In the genomic region with DNA sequence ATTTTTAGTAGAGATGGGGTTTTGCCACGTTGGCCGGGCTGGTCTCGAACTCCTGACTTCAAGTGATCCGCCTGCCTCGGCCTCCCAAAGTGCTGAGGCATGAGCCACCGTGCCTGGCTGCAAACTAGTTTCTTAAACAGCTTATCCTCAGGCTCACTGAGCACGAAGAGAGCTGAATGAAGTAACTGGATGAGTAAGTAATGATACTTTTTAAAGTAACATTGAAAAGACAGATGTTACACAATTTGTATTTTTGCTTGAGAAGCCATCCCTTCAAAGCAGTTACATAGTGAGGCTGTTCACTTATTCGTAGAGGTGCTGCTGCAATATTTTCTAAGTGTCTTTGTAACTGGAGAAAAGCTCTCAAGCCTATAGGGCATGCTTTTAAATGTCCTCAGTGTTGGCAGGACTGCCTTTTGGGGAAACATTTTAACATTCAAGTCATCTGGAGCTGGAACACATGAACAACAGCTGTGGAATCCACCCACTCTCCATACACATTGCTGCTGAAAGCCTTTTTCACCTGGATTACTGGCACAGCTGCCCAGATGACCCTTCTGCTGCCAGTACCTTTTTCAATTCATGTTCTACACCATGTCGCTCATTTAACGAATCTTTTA, we compare ENCODE assay signal across 1 cellular context.
TF ChIP-seq lines count a peak whose summit lies in the region.

No MANE protein-coding gene starts in this region.

TF ChIP-seq in IMR-90, 13 proteins besides CTCF, POLR2A, EP300 and RAD21:
- TF ChIP-seq BHLHE40 (IDR thresholded peaks at IDR 0.05; ENCODE audit: low read depth, low read length) (no peak), CEBPB (IDR thresholded peaks at IDR 0.05; ENCODE audit: low read depth, low read length) (peak; percentile 57)
